Comparison of ENCODE assay signal across 1 cellular context in the genomic region with DNA sequence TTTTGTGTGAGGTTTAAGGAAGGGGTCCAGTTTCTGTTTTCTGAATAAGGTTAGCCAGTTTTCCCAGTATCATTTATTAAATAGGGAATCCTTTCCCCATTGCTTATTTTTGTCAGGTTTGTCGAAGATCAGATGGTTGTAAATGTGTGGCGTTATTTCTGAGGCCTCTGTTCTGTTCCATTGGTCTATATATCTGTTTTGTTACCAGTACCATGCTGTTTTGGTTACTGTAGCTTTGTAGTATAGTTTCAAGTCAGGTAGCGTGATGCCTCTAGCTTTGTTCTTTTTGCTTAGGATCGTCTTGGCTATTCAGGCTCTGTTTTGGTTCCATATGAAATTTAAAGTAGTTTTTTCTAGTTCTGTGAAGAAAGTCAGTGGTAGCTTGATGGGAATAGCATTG.
A peak's percentile ranks its signal among the peaks of the same experiment; 100 is the strongest.
TF ChIP-seq lines count a peak whose summit lies in the region.

No MANE protein-coding gene starts in this region.

TF ChIP-seq in HEK293, 187 proteins besides CTCF, POLR2A, EP300 and RAD21:
- TF ChIP-seq, protein P1, sequence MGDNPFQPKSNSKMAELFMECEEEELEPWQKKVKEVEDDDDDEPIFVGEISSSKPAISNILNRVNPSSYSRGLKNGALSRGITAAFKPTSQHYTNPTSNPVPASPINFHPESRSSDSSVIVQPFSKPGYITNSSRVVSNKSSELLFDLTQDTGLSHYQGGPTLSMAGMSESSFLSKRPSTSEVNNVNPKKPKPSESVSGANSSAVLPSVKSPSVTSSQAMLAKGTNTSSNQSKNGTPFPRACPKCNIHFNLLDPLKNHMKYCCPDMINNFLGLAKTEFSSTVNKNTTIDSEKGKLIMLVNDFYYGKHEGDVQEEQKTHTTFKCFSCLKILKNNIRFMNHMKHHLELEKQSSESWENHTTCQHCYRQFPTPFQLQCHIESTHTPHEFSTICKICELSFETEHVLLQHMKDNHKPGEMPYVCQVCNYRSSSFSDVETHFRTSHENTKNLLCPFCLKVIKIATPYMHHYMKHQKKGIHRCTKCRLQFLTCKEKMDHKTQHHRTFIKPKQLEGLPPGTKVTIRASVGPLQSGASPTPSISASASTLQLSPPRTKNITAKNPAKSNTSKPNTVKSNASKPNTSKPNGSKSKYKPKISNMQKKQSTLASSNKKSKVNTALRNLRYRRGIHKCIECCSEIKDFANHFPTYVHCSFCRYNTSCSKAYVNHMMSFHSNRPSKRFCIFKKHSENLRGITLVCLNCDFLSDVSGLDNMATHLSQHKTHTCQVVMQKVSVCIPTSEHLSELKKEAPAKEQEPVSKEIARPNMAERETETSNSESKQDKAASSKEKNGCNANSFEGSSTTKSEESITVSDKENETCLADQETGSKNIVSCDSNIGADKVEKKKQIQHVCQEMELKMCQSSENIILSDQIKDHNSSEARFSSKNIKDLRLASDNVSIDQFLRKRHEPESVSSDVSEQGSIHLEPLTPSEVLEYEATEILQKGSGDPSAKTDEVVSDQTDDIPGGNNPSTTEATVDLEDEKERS (tag by site-specific recombination; IDR thresholded peaks at IDR 0.05): peak; percentile 93; the same call in 1 of the 2 replicates
